In the genomic region with DNA sequence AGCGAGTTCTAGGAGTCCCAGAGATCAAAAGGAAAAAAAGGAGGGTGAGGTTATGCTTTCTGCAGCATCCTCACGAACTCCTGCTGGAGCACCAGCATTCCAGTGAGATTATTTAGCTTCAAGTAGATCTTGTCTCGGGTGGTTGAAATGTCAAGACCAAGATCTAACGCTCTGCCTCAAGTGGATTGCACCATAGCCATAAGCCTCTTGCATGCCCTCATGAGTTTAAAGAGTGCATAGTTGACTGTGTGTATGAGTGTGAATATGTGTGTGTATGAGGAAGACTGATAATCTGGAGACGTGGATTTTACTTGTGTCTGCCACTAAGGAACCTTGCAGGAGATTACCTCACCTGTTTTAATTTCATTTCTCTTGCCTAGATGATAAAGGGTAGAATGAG, we compare ENCODE assay signal across 18 cellular contexts.
DNase-seq lines count a peak whose midpoint lies in the region; ATAC-seq, FAIRE-seq and TF ChIP-seq lines count a peak whose summit lies in the region.
"Had no signal": no experiment of that assay in that cellular context is flagged by ENCODE, and none has a peak within 500 bp of the region (broad histone marks: within the 10 kb centered on the region; RNA-seq: fewer than 3 reads in every experiment).

No MANE protein-coding gene starts in this region.

- POLR2A ChIA-PET in activated CD8-positive, alpha-beta T cell treated with anti-CD3 and anti-CD28 coated beads, Interleukin-2, amount 10 ng/mL, durations not matched to agents 7 days and 5 days (lab: Charles Lee): no interaction called here

- no peaks in the 10 kb centered on the region for H3K4me1 Mint-ChIP-seq in activated CD8-positive, alpha-beta T cell treated with anti-CD3 and anti-CD28 coated beads, Interleukin-2, amount 10 ng/mL, durations not matched to agents 7 days and 5 days (ENCODE audit: low read depth)
- H3K4me1 Mint-ChIP-seq: B cell; CD4-positive, alpha-beta memory T cell had no signal

- ATAC-seq in left lung: peak; percentile 92
- peak; percentile 79 for ATAC-seq in upper lobe of right lung
- ATAC-seq in activated CD8-positive, alpha-beta T cell treated with anti-CD3 and anti-CD28 coated beads, Interleukin-2, amount 10 ng/mL, durations not matched to agents 7 days and 5 days: no peak

- no peaks in the 10 kb centered on the region for H3K4me1 ChIP-seq in left lung
- no peaks in the 10 kb centered on the region for H3K4me1 ChIP-seq in upper lobe of right lung
- H3K4me1 ChIP-seq in kidney (ENCODE audit: control insufficient read depth in 1 of 2, insufficient read depth in 1 of 2, low read depth in 1 of 2, low read length in 2 of 2): no peaks in the 10 kb centered on the region
- H3K4me1 ChIP-seq: Caco-2 had no signal

- CTCF ChIA-PET in activated CD8-positive, alpha-beta T cell treated with anti-CD3 and anti-CD28 coated beads, Interleukin-2, amount 10 ng/mL, durations not matched to agents 7 days and 5 days (lab: Charles Lee): no interaction called here

- H3K27ac Mint-ChIP-seq in activated CD8-positive, alpha-beta T cell treated with anti-CD3 and anti-CD28 coated beads, Interleukin-2, amount 10 ng/mL, durations not matched to agents 7 days and 5 days: no peak overlapping the region
- H3K27ac Mint-ChIP-seq: B cell; CD4-positive, alpha-beta memory T cell; H9 had no signal

- intact Hi-C loops in left lung (cut with DNase I) (no loop called here), upper lobe of right lung (cut with DNase I) (no loop called here), kidney (cut with DNase I) (no loop called here)

- H3K4me3 ChIP-seq in left lung: no peak overlapping the region
- H3K4me3 ChIP-seq in upper lobe of right lung: no peak overlapping the region
- H3K4me3 ChIP-seq in kidney (ENCODE audit: low read length in 2 of 2): no peak overlapping the region

- peak; percentile 59 for DNase-seq in DMS79 treated with DMSO at 0.1 percent for 48 hours (lab: John Stamatoyannopoulos, UW)
- DNase-seq in NCI-H510A (lab: John Stamatoyannopoulos, UW): peak; percentile 2
- no peak for DNase-seq in left lung
- DNase-seq in upper lobe of right lung: no peak
- DNase-seq in activated CD8-positive, alpha-beta T cell treated with anti-CD3 and anti-CD28 coated beads, Interleukin-2, amount 10 ng/mL, durations not matched to agents 7 days and 5 days: no peak
- no peak for DNase-seq in kidney
- no peak for DNase-seq in COR-L47 (lab: John Stamatoyannopoulos, UW)
- DNase-seq: C1 segment of cervical spinal cord; Caco-2; CD4-positive, alpha-beta memory T cell; EL; GOT3; H9; IMR-90 had no signal

- H3K9me3 Mint-ChIP-seq in activated CD8-positive, alpha-beta T cell treated with anti-CD3 and anti-CD28 coated beads, Interleukin-2, amount 10 ng/mL, durations not matched to agents 7 days and 5 days (ENCODE audit: insufficient read depth): no peaks in the 10 kb centered on the region
- H3K9me3 Mint-ChIP-seq: H9 had no signal

- no peaks in the 10 kb centered on the region for H3K27me3 ChIP-seq in left lung
- H3K27me3 ChIP-seq in upper lobe of right lung: no peaks in the 10 kb centered on the region

- no peak overlapping the region for H3K4me3 Mint-ChIP-seq in activated CD8-positive, alpha-beta T cell treated with anti-CD3 and anti-CD28 coated beads, Interleukin-2, amount 10 ng/mL, durations not matched to agents 7 days and 5 days
- H3K4me3 Mint-ChIP-seq: B cell; CD4-positive, alpha-beta memory T cell; H9 had no signal

- no peaks in the 10 kb centered on the region for H3K9me3 ChIP-seq in left lung
- H3K9me3 ChIP-seq in upper lobe of right lung: no peaks in the 10 kb centered on the region
- H3K9me3 ChIP-seq in kidney (ENCODE audit: control insufficient read depth in 1 of 2, low read length in 2 of 2): no peaks in the 10 kb centered on the region
- H3K9me3 ChIP-seq: Caco-2 had no signal

- FAIRE-seq in kidney (lab: Jason Lieb, UNC): no peak
- FAIRE-seq: A204.1, G401.6, GM12891 had no signal

- H3K27ac ChIP-seq in left lung (no peak overlapping the region), upper lobe of right lung (no peak overlapping the region), kidney (ENCODE audit: low read depth in 2 of 2, low read length in 2 of 2) (no peak overlapping the region)

- TF ChIP-seq CTCF in left lung (IDR thresholded peaks at IDR 0.05): no peak
- no peak for TF ChIP-seq CTCF in upper lobe of right lung (IDR thresholded peaks at IDR 0.05)
- TF ChIP-seq CTCF in kidney (IDR thresholded peaks at IDR 0.05; ENCODE audit: borderline replicate concordance, extremely low read depth, insufficient read depth): no peak

- H3K36me3 Mint-ChIP-seq in activated CD8-positive, alpha-beta T cell treated with anti-CD3 and anti-CD28 coated beads, Interleukin-2, amount 10 ng/mL, durations not matched to agents 7 days and 5 days (ENCODE audit: low read depth): no peaks in the 10 kb centered on the region
- H3K36me3 Mint-ChIP-seq: CD4-positive, alpha-beta memory T cell had no signal

- H3K9ac ChIP-seq in kidney (ENCODE audit: low read length in 2 of 2): no peak overlapping the region

- no peaks in the 10 kb centered on the region for H3K36me3 ChIP-seq in left lung
- H3K36me3 ChIP-seq in upper lobe of right lung: no peaks in the 10 kb centered on the region
- no peaks in the 10 kb centered on the region for H3K36me3 ChIP-seq in kidney (ENCODE audit: control insufficient read depth in 1 of 2, insufficient read depth in 2 of 2, low read length in 2 of 2)

- H3K27me3 Mint-ChIP-seq in activated CD8-positive, alpha-beta T cell treated with anti-CD3 and anti-CD28 coated beads, Interleukin-2, amount 10 ng/mL, durations not matched to agents 7 days and 5 days (ENCODE audit: low read depth): no peaks in the 10 kb centered on the region
- H3K27me3 Mint-ChIP-seq: B cell had no signal

Comparison
In these comparisons a context has a peak if more than half of its experiments do, and no peak if none do; other contexts are left out.
1. DNase-seq: peak in DMS79 treated with DMSO at 0.1 percent for 48 hours (single experiment) and NCI-H510A (single experiment); none in left lung (0 of 2), upper lobe of right lung (single experiment), activated CD8-positive, alpha-beta T cell treated with anti-CD3 and anti-CD28 coated beads, Interleukin-2, amount 10 ng/mL, durations not matched to agents 7 days and 5 days (single experiment), kidney (single experiment) and COR-L47 (single experiment).